1 cellular context compared by ENCODE assay signal in genomic region chr9:129481424-129481823, GRCh38.
TF ChIP-seq lines count a peak whose summit lies in the region.

No MANE protein-coding gene starts in this region.

TF ChIP-seq in IMR-90, 13 proteins besides CTCF, POLR2A, EP300 and RAD21 (continued from another document):
- TF ChIP-seq ELK1 (IDR thresholded peaks at IDR 0.05; ENCODE audit: borderline replicate concordance, low read depth, low read length), result no peak
- no peak for TF ChIP-seq RCOR1 (IDR thresholded peaks at IDR 0.05; ENCODE audit: insufficient replicate concordance, low read length)
- TF ChIP-seq MAFK (IDR thresholded peaks at IDR 0.05; ENCODE audit: low read depth, low read length), result no peak
